9 cellular contexts compared by ENCODE assay signal in genomic region chr3:40377822-40378221, GRCh38. TPM values are rescaled to one million over a fixed set of nuclear protein-coding genes. Genes with fewer than 3 reads are reported as not detected.
"Had no signal": no experiment of that assay in that cellular context is flagged by ENCODE, and none has a peak within 500 bp of the region (broad histone marks: within the 10 kb centered on the region; RNA-seq: fewer than 3 reads in every experiment).

No MANE protein-coding gene starts in this region.

- FAIRE-seq: G401.6, GM12878, GM12891, GM12892, GM18507, GM19239 had no signal

- H3K4me3 ChIP-seq: GM12878 had no signal

- DNase-seq: GDM1, GF-D8 had no signal

- ATAC-seq: GM12878 had no signal

RNA-seq across cellular contexts. Expression of gene ENTPD3, which starts 9.2 kb away (rescaled TPM):
- total RNA-seq: G401, GM12878 had no signal
